25 cellular contexts compared by ENCODE assay signal in genomic region chr2:190574169-190574568, GRCh38. TPM values are rescaled to one million over a fixed set of nuclear protein-coding genes. Genes with fewer than 3 reads are reported as not detected.
DNase-seq lines count a peak whose midpoint lies in the region; ATAC-seq and TF ChIP-seq lines count a peak whose summit lies in the region.
"Had no signal": no experiment of that assay in that cellular context is flagged by ENCODE, and none has a peak within 500 bp of the region (broad histone marks: within the 10 kb centered on the region; RNA-seq: fewer than 3 reads in every experiment).

No MANE protein-coding gene starts in this region.

- H3K4me1 ChIP-seq in prostate gland (replicated peaks): no peaks in the 10 kb centered on the region
- H3K4me1 ChIP-seq: psoas muscle had no signal

- no peaks in the 10 kb centered on the region for H3K27me3 Mint-ChIP-seq in natural killer cell (ENCODE audit: low read depth in 2 of 2)
- no peaks in the 10 kb centered on the region for H3K27me3 Mint-ChIP-seq in natural killer cell treated with Interleukin-12 subunit alpha and Interleukin-12 subunit beta and Interleukin-15 and Interleukin-18, amount 100 ng/mL, for 72 hours
- H3K27me3 Mint-ChIP-seq: activated CD4-positive, alpha-beta memory T cell treated with anti-CD3 and anti-CD28 coated beads, Interleukin-2, amount 10 ng/mL, durations not matched to agents 7 days and 5 days had no signal

- TF ChIP-seq POLR2A in prostate gland (IDR thresholded peaks at IDR 0.05): no peak

- intact Hi-C loops in natural killer cell (cut with micrococcal nuclease): no loop called here
- intact Hi-C loops in prostate gland (cut with DNase I): no loop called here
- intact Hi-C loops in sciatic nerve (cut with DNase I): no loop called here

- H3K9me3 Mint-ChIP-seq in natural killer cell: peaks cover 0 to 2% of the 10 kb centered on the region in 2 donors
- no peaks in the 10 kb centered on the region for H3K9me3 Mint-ChIP-seq in natural killer cell treated with Interleukin-12 subunit alpha and Interleukin-12 subunit beta and Interleukin-15 and Interleukin-18, amount 100 ng/mL, for 72 hours
- H3K9me3 Mint-ChIP-seq: activated CD4-positive, alpha-beta memory T cell treated with anti-CD3 and anti-CD28 coated beads, Interleukin-2, amount 10 ng/mL, durations not matched to agents 7 days and 5 days had no signal

- no peaks in the 10 kb centered on the region for H3K36me3 Mint-ChIP-seq in natural killer cell
- no peaks in the 10 kb centered on the region for H3K36me3 Mint-ChIP-seq in natural killer cell treated with Interleukin-12 subunit alpha and Interleukin-12 subunit beta and Interleukin-15 and Interleukin-18, amount 100 ng/mL, for 72 hours

- no peak overlapping the region for H3K4me3 ChIP-seq in fibroblast of the aortic adventitia (ENCODE audit: low read depth, low read length)
- no peak overlapping the region for H3K4me3 ChIP-seq in prostate gland
- H3K4me3 ChIP-seq: BLaER1 treated with 17β-estradiol and CSF1 and Interleukin-3, amounts not matched to agents 10 nM and 100 nM; esophagus squamous epithelium; PC-9; psoas muscle had no signal

- TF ChIP-seq CTCF in natural killer cell (IDR thresholded peaks at IDR 0.05) (no peak), fibroblast of the aortic adventitia (IDR thresholded peaks at IDR 0.05; ENCODE audit: insufficient read depth, low read length) (no peak), prostate gland (IDR thresholded peaks at IDR 0.05) (no peak)

- DNase-seq in natural killer cell: no peak
- no peak for DNase-seq in natural killer cell treated with Interleukin-12 subunit alpha and Interleukin-12 subunit beta and Interleukin-15 and Interleukin-18, amount 100 ng/mL, for 72 hours (ENCODE audit: low spot score)
- peak; percentile 87 for DNase-seq in amniotic epithelial cell (ENCODE audit: low read depth)
- DNase-seq in fibroblast of the aortic adventitia (ENCODE audit: low read depth): peak; percentile 46
- no peak for DNase-seq in prostate gland (ENCODE audit: low spot score)
- DNase-seq in NK-92 (lab: John Stamatoyannopoulos, UW; ENCODE audit: unreplicated experiment): no peak
- DNase-seq in NCI-H1694 treated with DMSO at 0.1 percent for 48 hours (lab: John Stamatoyannopoulos, UW): no peak
- no peak for DNase-seq in sciatic nerve (ENCODE audit: low spot score)
- DNase-seq: activated CD4-positive, alpha-beta memory T cell treated with anti-CD3 and anti-CD28 coated beads, Interleukin-2, amount 10 ng/mL, durations not matched to agents 7 days and 5 days; activated gamma-delta T cell; cortex of kidney; esophagus squamous epithelium; head of caudate nucleus; mesenchymal stem cell; NCI-H1092; NCI-H2029 treated with DMSO at 0.1 percent for 48 hours; NCI-H446 treated with DMSO at 0.1 percent for 48 hours; psoas muscle; SHP77 treated with DMSO at 0.1 percent for 48 hours; small intestine; stimulated activated CD4-positive, alpha-beta T cell treated with anti-CD3 and anti-CD28 coated beads, Interleukin-1b, Interleukin-23, amount 100 ng/mL, for 48 hours had no signal

- H3K27me3 ChIP-seq in prostate gland (replicated peaks; ENCODE audit: insufficient read depth): no peaks in the 10 kb centered on the region
- H3K27me3 ChIP-seq: BLaER1 treated with 17β-estradiol and CSF1 and Interleukin-3, amounts not matched to agents 10 nM and 100 nM; esophagus squamous epithelium had no signal

- ATAC-seq in natural killer cell (no peak), sciatic nerve (no peak)
- no peak for ATAC-seq in natural killer cell treated with Interleukin-12 subunit alpha and Interleukin-12 subunit beta and Interleukin-15 and Interleukin-18, amount 100 ng/mL, for 72 hours
- ATAC-seq: activated CD4-positive, CD25-positive, alpha-beta regulatory T cell treated with anti-CD3 and anti-CD28 coated beads, Interleukin-2, amount 50 U/mL, for 24 hours; psoas muscle had no signal

- H3K36me3 ChIP-seq in prostate gland: no peaks in the 10 kb centered on the region
- H3K36me3 ChIP-seq: BLaER1 treated with 17β-estradiol and CSF1 and Interleukin-3, amounts not matched to agents 10 nM and 100 nM; esophagus squamous epithelium had no signal

- no peak overlapping the region for H3K27ac ChIP-seq in prostate gland
- H3K27ac ChIP-seq: BLaER1 treated with 17β-estradiol and CSF1 and Interleukin-3, amounts not matched to agents 10 nM and 100 nM; HL-60; PC-9; psoas muscle had no signal

- peak overlapping the region; percentile 82 to 97 for H3K27ac Mint-ChIP-seq in natural killer cell
- peak overlapping the region in 1 of 2 donors; percentile 88 for H3K27ac Mint-ChIP-seq in natural killer cell treated with Interleukin-12 subunit alpha and Interleukin-12 subunit beta and Interleukin-15 and Interleukin-18, amount 100 ng/mL, for 72 hours
- H3K27ac Mint-ChIP-seq: activated CD4-positive, alpha-beta memory T cell treated with anti-CD3 and anti-CD28 coated beads, Interleukin-2, amount 10 ng/mL, durations not matched to agents 7 days and 5 days had no signal

- no peaks in the 10 kb centered on the region for H3K9me3 ChIP-seq in prostate gland
- H3K9me3 ChIP-seq: BLaER1 treated with 17β-estradiol and CSF1 and Interleukin-3, amounts not matched to agents 10 nM and 100 nM; esophagus squamous epithelium; psoas muscle had no signal

- H3K4me1 Mint-ChIP-seq in natural killer cell: peaks cover 42 to 43% of the 10 kb centered on the region in 2 donors
- peaks cover 33 to 35% of the 10 kb centered on the region in 2 donors for H3K4me1 Mint-ChIP-seq in natural killer cell treated with Interleukin-12 subunit alpha and Interleukin-12 subunit beta and Interleukin-15 and Interleukin-18, amount 100 ng/mL, for 72 hours (ENCODE audit: low read depth in 2 of 2)

- peak overlapping the region; percentile 79 for H3K4me3 Mint-ChIP-seq in natural killer cell
- H3K4me3 Mint-ChIP-seq in natural killer cell treated with Interleukin-12 subunit alpha and Interleukin-12 subunit beta and Interleukin-15 and Interleukin-18, amount 100 ng/mL, for 72 hours: no peak overlapping the region
- H3K4me3 Mint-ChIP-seq: activated CD4-positive, alpha-beta memory T cell treated with anti-CD3 and anti-CD28 coated beads, Interleukin-2, amount 10 ng/mL, durations not matched to agents 7 days and 5 days had no signal

RNA-seq across cellular contexts. Expression of gene NEMP2, which starts 39.6 kb away (rescaled TPM):
- total RNA-seq in natural killer cell (10 to 100 TPM; 17.2 to 21.0 (median 18.3) TPM), fibroblast of the aortic adventitia (ENCODE audit: low replicate concordance) (8.1 and 11.7 TPM in 2 replicates), prostate gland (10 to 100 TPM in 1 of 2 donors, 1 to 10 TPM in 1; 4.6 to 14.0 TPM), sciatic nerve (5.6 TPM)
- total RNA-seq in natural killer cell treated with Interleukin-12 subunit alpha and Interleukin-12 subunit beta and Interleukin-15 and Interleukin-18, amount 100 ng/mL, for 72 hours: 1 to 10 TPM; 8.3 to 9.4 TPM

Comparison
In these comparisons a context has a peak if more than half of its experiments do, and no peak if none do; other contexts are left out.
1. DNase-seq: peak in amniotic epithelial cell (single experiment) and fibroblast of the aortic adventitia (single experiment); none in natural killer cell (single experiment), natural killer cell treated with Interleukin-12 subunit alpha and Interleukin-12 subunit beta and Interleukin-15 and Interleukin-18, amount 100 ng/mL, for 72 hours (single experiment), prostate gland (single experiment), NK-92 (single experiment), NCI-H1694 treated with DMSO at 0.1 percent for 48 hours (single experiment) and sciatic nerve (single experiment).